Comparison of ENCODE assay signal across 11 cellular contexts in the genomic region with DNA sequence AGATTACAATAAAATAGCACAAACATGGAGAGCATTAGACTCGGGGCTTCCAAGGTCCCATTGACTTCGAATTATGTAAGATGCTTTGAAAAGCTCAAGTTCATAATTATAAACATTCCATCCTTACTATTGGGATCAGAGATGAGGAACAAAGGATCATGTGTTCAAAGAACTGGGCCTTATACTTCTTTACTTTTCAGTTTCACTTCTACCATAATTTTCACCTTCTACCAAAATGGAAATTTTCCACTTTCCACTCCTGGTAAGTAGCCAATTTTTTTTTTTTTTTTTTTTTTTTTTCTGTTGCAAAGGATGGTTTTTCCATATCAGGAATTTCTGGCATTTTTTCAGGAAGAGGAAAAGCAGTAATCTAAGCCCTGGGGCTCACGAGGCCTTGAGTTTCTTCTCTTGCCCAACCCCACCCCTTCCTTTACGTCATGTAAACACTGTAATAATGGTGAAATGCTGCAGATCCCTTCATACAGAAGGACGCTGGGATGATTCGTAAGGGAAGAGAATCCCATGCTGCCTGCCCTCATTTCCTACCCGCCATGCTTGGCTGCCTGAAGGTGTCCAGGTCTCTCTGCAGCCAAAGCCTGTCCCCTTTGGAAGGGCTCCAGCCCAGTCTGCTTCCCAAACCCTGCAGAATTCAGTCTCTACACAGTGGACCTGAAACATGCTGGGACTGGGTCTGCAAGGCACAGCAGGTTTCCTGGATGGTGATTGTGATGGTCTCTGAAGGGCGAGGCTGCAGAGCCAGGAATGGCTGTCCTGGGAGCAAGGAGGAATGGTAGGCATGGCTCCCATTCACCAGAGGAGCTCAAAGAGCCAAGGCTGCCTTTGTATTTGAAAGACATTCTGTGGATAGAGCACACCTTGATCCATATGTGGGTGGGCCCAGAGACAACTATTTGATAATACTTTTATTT. TPM values are rescaled to one million over a fixed set of nuclear protein-coding genes. Genes with fewer than 3 reads are reported as not detected.
DNase-seq lines count a peak whose midpoint lies in the region; ATAC-seq, FAIRE-seq and TF ChIP-seq lines count a peak whose summit lies in the region.
"Had no signal": no experiment of that assay in that cellular context is flagged by ENCODE, and none has a peak within 500 bp of the region (broad histone marks: within the 10 kb centered on the region; RNA-seq: fewer than 3 reads in every experiment).

No MANE protein-coding gene starts in this region.

- CTCF ChIA-PET in A549 (lab: Yijun Ruan, JAX), result interaction anchor here (1.2 to 2.2 kb wide), 7 partner anchors 18 to 124 kb away, joined by 3 to 8 read pairs (median 5); no protein-coding TSS in a partner anchor

- H3K9me2 ChIP-seq in MM.1S (replicated peaks; ENCODE audit: insufficient read depth, low read length), result no peaks in the 10 kb centered on the region

- H3K36me3 Mint-ChIP-seq in neural progenitor cell, result peaks cover 52% of the 10 kb centered on the region

- H4K20me1 ChIP-seq in neural progenitor cell (ENCODE audit: low read depth) (peaks cover 22% of the 10 kb centered on the region), MM.1S (ENCODE audit: insufficient read depth, low read length) (no peaks in the 10 kb centered on the region)

- H3K4me2 ChIP-seq in A549, result peak overlapping the region; percentile 42
- H3K4me2 ChIP-seq in neural progenitor cell, result peak overlapping the region; percentile 31
- no peak overlapping the region for H3K4me2 ChIP-seq in MM.1S (ENCODE audit: low read depth, low read length)

- ATAC-seq in A549 (peak; percentile 51 to 75), HG02938 (IDR thresholded peaks at IDR 0.05; ENCODE audit: unreplicated experiment) (no peak), GM19328 (IDR thresholded peaks at IDR 0.05; ENCODE audit: unreplicated experiment) (no peak), HG02763 (IDR thresholded peaks at IDR 0.05; ENCODE audit: unreplicated experiment) (no peak)

- peaks cover 23% of the 10 kb centered on the region for H3K4me1 Mint-ChIP-seq in neural progenitor cell

- H3K4me3 Mint-ChIP-seq in neural progenitor cell, result no peak overlapping the region

- H3K4me1 ChIP-seq in A549 (peaks cover 31% of the 10 kb centered on the region), SJCRH30 (peaks cover 6% of the 10 kb centered on the region), neural progenitor cell (peaks cover 18% of the 10 kb centered on the region), MM.1S (ENCODE audit: low read length) (no peaks in the 10 kb centered on the region)

- peak overlapping the region; percentile 93 for H3K27ac Mint-ChIP-seq in neural progenitor cell

- no peaks in the 10 kb centered on the region for H3K9me3 Mint-ChIP-seq in neural progenitor cell

- TF ChIP-seq EP300 in A549 (IDR thresholded peaks at IDR 0.05), result no peak

- no peak for TF ChIP-seq POLR2A in A549 (IDR thresholded peaks at IDR 0.05; ENCODE audit: low read length)

- no peak for TF ChIP-seq RAD21 in A549 (conservative IDR thresholded peaks at IDR 0.05 in 1 of 2, IDR thresholded peaks at IDR 0.05 in 1 of 2)

- WGBS in A549 (ENCODE audit: missing lambda C conversion rate), result 59% methylated on average over 8 of the region's 8 CpGs

- H3K9me3 ChIP-seq in A549 (no peaks in the 10 kb centered on the region), SJCRH30 (replicated peaks) (no peaks in the 10 kb centered on the region; the same call in 1 of the 2 replicates), neural progenitor cell (ENCODE audit: low read depth) (no peaks in the 10 kb centered on the region), MM.1S (replicated peaks; ENCODE audit: insufficient read depth, low read length) (no peaks in the 10 kb centered on the region)

- TF ChIP-seq CTCF in A549 (IDR thresholded peaks at IDR 0.05) (no peak), fibroblast of pulmonary artery (IDR thresholded peaks at IDR 0.05; ENCODE audit: low read length, missing control alignments) (no peak), neural progenitor cell (IDR thresholded peaks at IDR 0.05) (no peak), MM.1S (IDR thresholded peaks at IDR 0.05; ENCODE audit: low read length) (no peak)

- peak; percentile 35 to 77 for DNase-seq in A549 (ENCODE audit: low read depth in 1 of 2, low spot score in 1 of 2)
- DNase-seq in SJCRH30, result peak; percentile 31 to 53
- DNase-seq in fibroblast of pulmonary artery (ENCODE audit: low read depth), result peak; percentile 86
- no peak for DNase-seq in neural progenitor cell (ENCODE audit: low spot score)
- no peak for DNase-seq in MM.1S
- DNase-seq: activated CD4-positive, alpha-beta T cell treated with anti-CD3 and anti-CD28 coated beads, Interleukin-2, amount 50 U/mL, for 4 hours; NCI-H1105; RPMI8226 had no signal

- H3K27ac ChIP-seq in A549 (peak overlapping the region; percentile 5 to 69; a peak in 5 of 6 replicates), SJCRH30 (no peak overlapping the region), neural progenitor cell (peak overlapping the region; percentile 6), MM.1S (ENCODE audit: low read length) (no peak overlapping the region)

- POLR2A ChIA-PET in A549 (lab: Yijun Ruan, JAX), result no interaction called here

- H3K9ac ChIP-seq in neural progenitor cell (no peak overlapping the region), MM.1S (ENCODE audit: low read length) (no peak overlapping the region)

- H3F3A ChIP-seq in neural progenitor cell (ENCODE audit: low read depth) (peaks cover 11% of the 10 kb centered on the region), MM.1S (ENCODE audit: insufficient read depth, low read length) (no peaks in the 10 kb centered on the region)

- no peak for FAIRE-seq in A549 (lab: Jason Lieb, UNC)

- H3K36me3 ChIP-seq in SJCRH30, result no peaks in the 10 kb centered on the region
- peaks cover 4% of the 10 kb centered on the region for H3K36me3 ChIP-seq in neural progenitor cell
- no peaks in the 10 kb centered on the region for H3K36me3 ChIP-seq in MM.1S (replicated peaks; ENCODE audit: insufficient read depth, low read length)

- H3K27me3 Mint-ChIP-seq in neural progenitor cell (ENCODE audit: insufficient read depth, low read depth), result peaks cover 4% of the 10 kb centered on the region

- H3K4me3 ChIP-seq in A549, result no peak overlapping the region
- H3K4me3 ChIP-seq in SJCRH30, result no peak overlapping the region
- H3K4me3 ChIP-seq in fibroblast of pulmonary artery (replicated peaks; ENCODE audit: low read depth, low read length), result no peak overlapping the region
- H3K4me3 ChIP-seq in neural progenitor cell, result no peak overlapping the region
- no peak overlapping the region for H3K4me3 ChIP-seq in MM.1S (ENCODE audit: low read length)

- no peaks in the 10 kb centered on the region for H3K79me2 ChIP-seq in neural progenitor cell (ENCODE audit: low read depth)
- H3K79me2 ChIP-seq in MM.1S (ENCODE audit: low read length), result no peaks in the 10 kb centered on the region

- H3K27me3 ChIP-seq in SJCRH30, result no peaks in the 10 kb centered on the region
- no peaks in the 10 kb centered on the region for H3K27me3 ChIP-seq in neural progenitor cell
- H3K27me3 ChIP-seq in MM.1S (replicated peaks; ENCODE audit: insufficient read depth, low read length), result no peaks in the 10 kb centered on the region

- H2AFZ ChIP-seq in neural progenitor cell (replicated peaks) (no peak overlapping the region), MM.1S (ENCODE audit: low read length) (no peak overlapping the region)

TF ChIP-seq in A549, 52 proteins besides CTCF, POLR2A, EP300 and RAD21 (continues in another document):
- TF ChIP-seq, protein P1, sequence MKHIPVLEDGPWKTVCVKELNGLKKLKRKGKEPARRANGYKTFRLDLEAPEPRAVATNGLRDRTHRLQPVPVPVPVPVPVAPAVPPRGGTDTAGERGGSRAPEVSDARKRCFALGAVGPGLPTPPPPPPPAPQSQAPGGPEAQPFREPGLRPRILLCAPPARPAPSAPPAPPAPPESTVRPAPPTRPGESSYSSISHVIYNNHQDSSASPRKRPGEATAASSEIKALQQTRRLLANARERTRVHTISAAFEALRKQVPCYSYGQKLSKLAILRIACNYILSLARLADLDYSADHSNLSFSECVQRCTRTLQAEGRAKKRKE (CRISPR knock-in tag; IDR thresholded peaks at IDR 0.05; ENCODE audit: low read depth), result no peak
- no peak for TF ChIP-seq CBX2 (IDR thresholded peaks at IDR 0.05; ENCODE audit: borderline replicate concordance, low read depth)
- no peak for TF ChIP-seq FOSB (CRISPR knock-in tag; IDR thresholded peaks at IDR 0.05)
- no peak for TF ChIP-seq NFE2L2 (conservative IDR thresholded peaks at IDR 0.05; ENCODE audit: low read length)
- no peak for TF ChIP-seq REST (IDR thresholded peaks at IDR 0.05)

RNA-seq across cellular contexts. Expression of gene EFR3B, which starts 56.9 kb away (rescaled TPM):
- 6.5 and 8.1 TPM in 2 replicates for polyA plus RNA-seq in A549 (2011; rRNA removed)
- polyA plus RNA-seq in A549 (2012; cell fraction: cytosol; rRNA removed), result 6.0 and 7.6 TPM in 2 replicates
- polyA plus RNA-seq in A549 (2012; cell fraction: nucleus; rRNA removed), result 14.5 and 20.4 TPM in 2 replicates
- polyA plus RNA-seq in A549 (2017; fragmentation: RNase III; extraction: RNeasy Plus Mini Kit Qiagen cat#74134 plus additional on column Dnase treatment), result 10.4 to 13.1 TPM (median 12.5 TPM) in 3 replicates
- 23.8 and 25.5 TPM in 2 replicates for polyA minus RNA-seq in A549 (2011; rRNA and poly(A)+ RNA removed)
- total RNA-seq in SJCRH30 (2014; rRNA removed; shearing (Covaris generic)), result 4.0 and 4.2 TPM in 2 replicates
- 17.2 and 21.2 TPM in 2 replicates for total RNA-seq in neural progenitor cell (ENCODE audit: low replicate concordance)

Comparison
In these comparisons a context has a peak if more than half of its experiments do, and no peak if none do; other contexts are left out.
1. ATAC-seq: peak in A549 (2 of 2); none in HG02938 (single experiment), GM19328 (single experiment) and HG02763 (single experiment).
2. DNase-seq: peak in A549 (2 of 2), SJCRH30 (2 of 2) and fibroblast of pulmonary artery (single experiment); none in neural progenitor cell (single experiment) and MM.1S (single experiment).
3. H3K27ac ChIP-seq: peak in A549 (2 of 2) and neural progenitor cell (single experiment); none in SJCRH30 (single experiment) and MM.1S (single experiment).